24 cellular contexts compared by ENCODE assay signal in the genomic region with DNA sequence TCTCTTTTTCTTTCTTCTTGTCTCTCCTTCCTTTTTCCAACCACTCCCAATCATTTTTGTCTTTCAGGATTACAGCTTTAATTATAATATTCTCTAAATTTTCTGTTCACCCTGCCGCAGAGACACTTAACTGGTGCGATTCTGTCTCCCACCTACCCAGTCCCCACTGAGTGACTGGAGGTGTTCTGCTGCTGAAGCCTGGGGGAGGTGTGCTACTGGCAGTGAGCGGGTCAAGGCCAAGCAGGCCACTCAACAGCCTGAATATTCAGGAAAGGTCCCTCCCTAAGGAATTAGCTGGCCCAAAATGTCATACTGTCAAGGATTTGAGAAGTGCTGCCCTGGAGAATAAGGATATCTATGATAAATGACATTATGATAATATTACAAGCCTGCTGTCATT.
"Had no signal": no experiment of that assay in that cellular context is flagged by ENCODE, and none has a peak within 500 bp of the region (broad histone marks: within the 10 kb centered on the region; RNA-seq: fewer than 3 reads in every experiment).

No MANE protein-coding gene starts in this region.

- H3K4me1 ChIP-seq: colonic mucosa, foreskin keratinocyte, heart left ventricle, left lung had no signal

- ATAC-seq: effector memory CD8-positive, alpha-beta T cell; esophagus mucosa; foreskin keratinocyte; gastroesophageal sphincter; heart left ventricle; left cardiac atrium; left lung; left ventricle myocardium superior; mucosa of descending colon; naive thymus-derived CD8-positive, alpha-beta T cell had no signal

- H3K9me3 Mint-ChIP-seq: endodermal cell, mesothelial cell of epicardium had no signal

- H3K4me1 Mint-ChIP-seq: endodermal cell; memory B cell; naive B cell; naive thymus-derived CD8-positive, alpha-beta T cell had no signal

- H3K4me3 ChIP-seq: colonic mucosa, gastroesophageal sphincter, heart left ventricle, hepatocyte, left lung, lung, mucosa of descending colon had no signal

- H3K36me3 ChIP-seq: colonic mucosa, gastroesophageal sphincter, heart left ventricle, left lung had no signal

- H2AFZ ChIP-seq: hepatocyte had no signal

- H3K27ac Mint-ChIP-seq: dendritic cell treated with granulocyte-macrophage colony-stimulating factor and Interleukin-4, amounts not matched to agents 40 ng/mL and 50 ng/mL, for 4 days; effector memory CD8-positive, alpha-beta T cell; endodermal cell; memory B cell; mesothelial cell of epicardium; naive B cell had no signal

- H3K4me3 Mint-ChIP-seq: dendritic cell treated with granulocyte-macrophage colony-stimulating factor and Interleukin-4, amounts not matched to agents 40 ng/mL and 50 ng/mL, for 4 days; effector memory CD8-positive, alpha-beta T cell; endodermal cell; memory B cell; mesothelial cell of epicardium; naive thymus-derived CD8-positive, alpha-beta T cell had no signal

- H3K79me2 ChIP-seq: hepatocyte had no signal

- DNase-seq: colonic mucosa; cortex of kidney; effector CD8-positive, alpha-beta T cell; effector memory CD8-positive, alpha-beta T cell; endodermal cell; erythroblast; foreskin keratinocyte; heart left ventricle; hypothalamus; left cardiac atrium; left lung; left ventricle myocardium superior; mammary epithelial cell; mucosa of descending colon; naive B cell; naive thymus-derived CD8-positive, alpha-beta T cell had no signal

- H3K27ac ChIP-seq: colonic mucosa, epithelial cell of prostate, foreskin keratinocyte, gastroesophageal sphincter, heart left ventricle, left lung had no signal

- H3K27me3 Mint-ChIP-seq: dendritic cell treated with granulocyte-macrophage colony-stimulating factor and Interleukin-4, amounts not matched to agents 40 ng/mL and 50 ng/mL, for 4 days; effector memory CD8-positive, alpha-beta T cell; memory B cell; naive B cell had no signal

- H3K4me2 ChIP-seq: hepatocyte had no signal

- H3K36me3 Mint-ChIP-seq: memory B cell, mesothelial cell of epicardium, naive B cell had no signal

- H3K9me3 ChIP-seq: colonic mucosa, gastroesophageal sphincter, heart left ventricle, left lung had no signal

- H3K27me3 ChIP-seq: colonic mucosa, foreskin keratinocyte, gastroesophageal sphincter, heart left ventricle, hepatocyte, left lung had no signal
